ENCODE assay signal across 2 cellular contexts in the genomic region with DNA sequence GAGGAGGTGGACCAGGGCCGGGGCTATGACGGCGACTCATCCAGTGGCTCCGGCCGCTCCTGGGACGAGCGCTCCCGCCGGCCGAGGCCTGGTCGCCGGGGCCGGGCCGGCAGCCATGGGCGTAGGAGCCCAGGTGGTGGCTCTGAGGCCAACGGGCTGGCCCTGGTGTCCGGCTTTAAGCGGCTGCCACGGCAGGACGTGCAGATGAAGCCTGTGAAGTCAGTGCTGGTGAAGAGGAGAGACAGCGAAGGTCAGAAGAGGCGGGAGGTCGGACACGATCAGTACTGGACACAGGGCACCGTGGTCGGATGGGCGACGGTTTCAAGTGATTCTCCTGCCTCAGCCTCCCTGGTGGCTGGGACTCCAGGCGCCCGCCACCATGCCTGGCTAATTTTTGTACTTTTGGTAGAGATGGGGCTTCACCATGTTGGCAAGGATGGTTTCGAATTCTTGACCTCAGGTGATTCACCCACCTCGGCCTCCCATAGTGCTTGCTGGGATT.
A peak's percentile ranks its signal among the peaks of the same experiment; 100 is the strongest.
TF ChIP-seq lines count a peak whose summit lies in the region.

No MANE protein-coding gene starts in this region.

TF ChIP-seq in HepG2, 621 proteins besides CTCF, POLR2A, EP300 and RAD21:
- TF ChIP-seq AGO2 (optimal IDR thresholded peaks at IDR 0.05; ENCODE audit: low read depth, low read length) (peak; percentile 41), DNMT1 (CRISPR knock-in tag; IDR thresholded peaks at IDR 0.05) (no peak), ZNF850 (CRISPR knock-in tag; conservative IDR thresholded peaks at IDR 0.05) (no peak)

TF ChIP-seq in HEK293, 187 proteins besides CTCF, POLR2A, EP300 and RAD21:
- TF ChIP-seq, protein P1, sequence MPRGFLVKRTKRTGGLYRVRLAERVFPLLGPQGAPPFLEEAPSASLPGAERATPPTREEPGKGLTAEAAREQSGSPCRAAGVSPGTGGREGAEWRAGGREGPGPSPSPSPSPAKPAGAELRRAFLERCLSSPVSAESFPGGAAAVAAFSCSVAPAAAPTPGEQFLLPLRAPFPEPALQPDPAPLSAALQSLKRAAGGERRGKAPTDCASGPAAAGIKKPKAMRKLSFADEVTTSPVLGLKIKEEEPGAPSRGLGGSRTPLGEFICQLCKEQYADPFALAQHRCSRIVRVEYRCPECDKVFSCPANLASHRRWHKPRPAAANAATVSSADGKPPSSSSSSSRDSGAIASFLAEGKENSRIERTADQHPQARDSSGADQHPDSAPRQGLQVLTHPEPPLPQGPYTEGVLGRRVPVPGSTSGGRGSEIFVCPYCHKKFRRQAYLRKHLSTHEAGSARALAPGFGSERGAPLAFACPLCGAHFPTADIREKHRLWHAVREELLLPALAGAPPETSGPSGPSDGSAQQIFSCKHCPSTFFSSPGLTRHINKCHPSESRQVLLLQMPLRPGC (tag by site-specific recombination; IDR thresholded peaks at IDR 0.05), result no peak
- TF ChIP-seq SP7 (tag by site-specific recombination; IDR thresholded peaks at IDR 0.05), result no peak
- no peak for TF ChIP-seq ZNF707 (tag by site-specific recombination; IDR thresholded peaks at IDR 0.05)
- TF ChIP-seq, protein P2, sequence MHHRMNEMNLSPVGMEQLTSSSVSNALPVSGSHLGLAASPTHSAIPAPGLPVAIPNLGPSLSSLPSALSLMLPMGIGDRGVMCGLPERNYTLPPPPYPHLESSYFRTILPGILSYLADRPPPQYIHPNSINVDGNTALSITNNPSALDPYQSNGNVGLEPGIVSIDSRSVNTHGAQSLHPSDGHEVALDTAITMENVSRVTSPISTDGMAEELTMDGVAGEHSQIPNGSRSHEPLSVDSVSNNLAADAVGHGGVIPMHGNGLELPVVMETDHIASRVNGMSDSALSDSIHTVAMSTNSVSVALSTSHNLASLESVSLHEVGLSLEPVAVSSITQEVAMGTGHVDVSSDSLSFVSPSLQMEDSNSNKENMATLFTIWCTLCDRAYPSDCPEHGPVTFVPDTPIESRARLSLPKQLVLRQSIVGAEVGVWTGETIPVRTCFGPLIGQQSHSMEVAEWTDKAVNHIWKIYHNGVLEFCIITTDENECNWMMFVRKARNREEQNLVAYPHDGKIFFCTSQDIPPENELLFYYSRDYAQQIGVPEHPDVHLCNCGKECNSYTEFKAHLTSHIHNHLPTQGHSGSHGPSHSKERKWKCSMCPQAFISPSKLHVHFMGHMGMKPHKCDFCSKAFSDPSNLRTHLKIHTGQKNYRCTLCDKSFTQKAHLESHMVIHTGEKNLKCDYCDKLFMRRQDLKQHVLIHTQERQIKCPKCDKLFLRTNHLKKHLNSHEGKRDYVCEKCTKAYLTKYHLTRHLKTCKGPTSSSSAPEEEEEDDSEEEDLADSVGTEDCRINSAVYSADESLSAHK (tag by site-specific recombination; IDR thresholded peaks at IDR 0.05), result peak; percentile 72
